In genomic region chr12:5435161-5435560, GRCh38 we compare ENCODE assay signal across 32 cellular contexts. TPM values are rescaled to one million over a fixed set of nuclear protein-coding genes. Genes with fewer than 3 reads are reported as not detected.
"Had no signal": no experiment of that assay in that cellular context is flagged by ENCODE, and none has a peak within 500 bp of the region (broad histone marks: within the 10 kb centered on the region; RNA-seq: fewer than 3 reads in every experiment).

No MANE protein-coding gene starts in this region.

- H3K27ac ChIP-seq: breast epithelium, foreskin keratinocyte, heart left ventricle, pancreas, prostate gland, upper lobe of right lung had no signal

- H3K9me3 Mint-ChIP-seq: activated naive CD4-positive, alpha-beta T cell treated with anti-CD3 and anti-CD28 coated beads, Interleukin-2, amount 10 ng/mL, durations not matched to agents 7 days and 5 days; activated naive CD8-positive, alpha-beta T cell treated with anti-CD3 and anti-CD28 coated beads, Interleukin-2, amount 10 ng/mL, durations not matched to agents 7 days and 5 days; mesothelial cell of epicardium; stimulated activated effector memory CD8-positive, alpha-beta T cell treated with anti-CD3 and anti-CD28 coated beads, Interleukin-12 subunit alpha, Interleukin-12 subunit beta, amount 100 ng/mL, for 72 hours; stimulated activated naive CD8-positive, alpha-beta T cell treated with anti-CD3 and anti-CD28 coated beads, Interleukin-15, Interleukin-2, amounts not matched to agents 100 ng/mL and 50 ng/mL, for 24 hours; T-helper 2 cell treated with Interferon-gamma antibody and Interleukin-4, amounts not matched to agents 5 μg/mL and 100 μg/mL, for 36 hours had no signal

- H3K36me3 Mint-ChIP-seq: mesothelial cell of epicardium; stimulated activated effector memory CD8-positive, alpha-beta T cell treated with anti-CD3 and anti-CD28 coated beads, Interleukin-12 subunit alpha, Interleukin-12 subunit beta, amount 100 ng/mL, for 72 hours had no signal

- DNase-seq: activated CD4-positive, alpha-beta T cell treated with anti-CD3 and anti-CD28 coated beads for 4 hours; activated CD4-positive, alpha-beta T cell treated with anti-CD3 and anti-CD28 coated beads, Interleukin-2, amount 50 U/mL, for 48 hours; activated CD8-positive, alpha-beta memory T cell treated with anti-CD3 and anti-CD28 coated beads, Interleukin-2, amount 50 U/mL, for 4 hours; activated gamma-delta T cell; activated naive CD4-positive, alpha-beta T cell treated with anti-CD3 and anti-CD28 coated beads, Interleukin-2, amount 10 ng/mL, durations not matched to agents 7 days and 5 days; activated naive CD8-positive, alpha-beta T cell treated with anti-CD3 and anti-CD28 coated beads, Interleukin-2, amount 10 ng/mL, durations not matched to agents 7 days and 5 days; activated T-cell treated with anti-CD3 and anti-CD28 coated beads, Interleukin-2, amount 50 U/mL, for 1 hour; amniotic stem cell; central memory CD4-positive, alpha-beta T cell; dermis blood vessel endothelial cell; effector CD8-positive, alpha-beta T cell; erythroblast; foreskin keratinocyte; heart left ventricle; naive thymus-derived CD4-positive, alpha-beta T cell; nucleus accumbens; pancreas; retina; stimulated activated CD4-positive, alpha-beta T cell treated with anti-CD3 and anti-CD28 coated beads, Interleukin-4, amount 100 ng/mL, for 24 hours; T-helper 1 cell; upper lobe of right lung had no signal

- H3K27ac Mint-ChIP-seq: activated naive CD4-positive, alpha-beta T cell treated with anti-CD3 and anti-CD28 coated beads, Interleukin-2, amount 10 ng/mL, durations not matched to agents 7 days and 5 days; activated naive CD8-positive, alpha-beta T cell treated with anti-CD3 and anti-CD28 coated beads, Interleukin-2, amount 10 ng/mL, durations not matched to agents 7 days and 5 days; mesothelial cell of epicardium; naive thymus-derived CD4-positive, alpha-beta T cell; stimulated activated effector memory CD8-positive, alpha-beta T cell treated with anti-CD3 and anti-CD28 coated beads, Interleukin-12 subunit alpha, Interleukin-12 subunit beta, amount 100 ng/mL, for 72 hours; stimulated activated naive CD8-positive, alpha-beta T cell treated with anti-CD3 and anti-CD28 coated beads, Interleukin-15, Interleukin-2, amounts not matched to agents 100 ng/mL and 50 ng/mL, for 24 hours; T-helper 2 cell treated with Interferon-gamma antibody and Interleukin-4, amounts not matched to agents 5 μg/mL and 100 μg/mL, for 36 hours had no signal

- H3K4me1 Mint-ChIP-seq: stimulated activated effector memory CD8-positive, alpha-beta T cell treated with anti-CD3 and anti-CD28 coated beads, Interleukin-12 subunit alpha, Interleukin-12 subunit beta, amount 100 ng/mL, for 72 hours had no signal

- H3K9me3 ChIP-seq: breast epithelium, pancreas, prostate gland, upper lobe of right lung had no signal

- H3K4me1 ChIP-seq: foreskin keratinocyte, pancreas had no signal

- ATAC-seq: foreskin keratinocyte; heart left ventricle; naive thymus-derived CD4-positive, alpha-beta T cell; pancreas; sciatic nerve; stimulated activated effector memory CD8-positive, alpha-beta T cell treated with anti-CD3 and anti-CD28 coated beads, Interleukin-12 subunit alpha, Interleukin-12 subunit beta, amount 100 ng/mL, for 72 hours; upper lobe of right lung had no signal

- H3K4me3 ChIP-seq: pancreas, prostate gland, upper lobe of right lung had no signal

- H3K36me3 ChIP-seq: breast epithelium, heart left ventricle, pancreas, prostate gland, upper lobe of right lung had no signal

- H3K4me3 Mint-ChIP-seq: activated naive CD4-positive, alpha-beta T cell treated with anti-CD3 and anti-CD28 coated beads, Interleukin-2, amount 10 ng/mL, durations not matched to agents 7 days and 5 days; activated naive CD8-positive, alpha-beta T cell treated with anti-CD3 and anti-CD28 coated beads, Interleukin-2, amount 10 ng/mL, durations not matched to agents 7 days and 5 days; mesothelial cell of epicardium; naive thymus-derived CD4-positive, alpha-beta T cell; stimulated activated effector memory CD8-positive, alpha-beta T cell treated with anti-CD3 and anti-CD28 coated beads, Interleukin-12 subunit alpha, Interleukin-12 subunit beta, amount 100 ng/mL, for 72 hours; stimulated activated naive CD8-positive, alpha-beta T cell treated with anti-CD3 and anti-CD28 coated beads, Interleukin-15, Interleukin-2, amounts not matched to agents 100 ng/mL and 50 ng/mL, for 24 hours; T-helper 2 cell treated with Interferon-gamma antibody and Interleukin-4, amounts not matched to agents 5 μg/mL and 100 μg/mL, for 36 hours had no signal

RNA-seq across cellular contexts. Expression of gene NTF3, which starts 3.3 kb away (rescaled TPM):
- total RNA-seq: activated CD8-positive, alpha-beta memory T cell treated with anti-CD3 and anti-CD28 coated beads for 36 hours; activated naive CD8-positive, alpha-beta T cell treated with anti-CD3 and anti-CD28 coated beads, Interleukin-2, amount 10 ng/mL, durations not matched to agents 7 days and 5 days; foreskin keratinocyte; kidney epithelial cell; naive thymus-derived CD4-positive, alpha-beta T cell; pancreas; subcutaneous adipose tissue had no signal
- polyA plus RNA-seq: foreskin keratinocyte; naive thymus-derived CD4-positive, alpha-beta T cell; neural cell had no signal
